ENCODE assay signal across 8 cellular contexts in the genomic region with DNA sequence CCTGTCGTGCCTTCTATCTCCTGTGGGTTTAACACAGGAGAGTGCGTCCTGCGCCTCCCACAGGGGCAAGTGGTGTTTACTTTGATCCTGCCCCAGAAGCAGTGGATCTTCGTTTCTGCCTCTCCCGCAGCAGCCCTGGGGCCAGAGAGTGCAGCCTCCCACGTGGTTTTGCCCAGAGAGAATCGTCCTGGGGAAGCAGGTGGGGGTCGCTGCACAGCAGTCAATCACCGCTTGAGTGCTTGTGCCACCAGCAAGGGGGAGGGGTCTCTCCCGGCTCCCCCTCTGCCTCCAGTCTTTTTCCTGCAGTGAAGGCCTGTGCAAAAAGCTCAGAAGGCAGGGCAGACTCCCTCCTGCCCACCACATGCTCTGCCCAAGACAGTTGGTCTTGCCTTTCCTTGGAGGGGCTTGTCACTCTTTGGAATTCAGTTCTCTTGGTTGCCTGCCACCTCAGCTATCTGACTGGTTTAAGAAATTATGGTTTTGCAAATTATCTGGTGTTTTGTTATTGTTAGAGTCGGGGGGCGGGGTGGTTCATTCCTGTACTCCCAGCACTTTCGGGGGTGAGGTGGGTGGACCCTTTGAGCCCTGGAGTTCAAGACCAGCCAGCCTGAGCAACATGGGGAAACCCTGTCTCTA. TPM values are rescaled to one million over a fixed set of nuclear protein-coding genes. Genes with fewer than 3 reads are reported as not detected.
A peak's percentile ranks its signal among the peaks of the same experiment; 100 is the strongest.
DNase-seq lines count a peak whose midpoint lies in the region; ATAC-seq, FAIRE-seq and TF ChIP-seq lines count a peak whose summit lies in the region.

No MANE protein-coding gene starts in this region.

- peak overlapping the region; percentile 96 for H3K4me2 ChIP-seq in GM12878 (ENCODE audit: control insufficient read depth, insufficient read depth)

- H3K27ac ChIP-seq in KOPT-K1 (ENCODE audit: low read depth, low read length, poor library complexity, severe bottlenecking) (peak overlapping the region; percentile 84), GM12878 (ENCODE audit: control insufficient read depth, insufficient read depth) (peak overlapping the region; percentile 86), vagina (no peak overlapping the region)

- no peaks in the 10 kb centered on the region for H3K36me3 ChIP-seq in KOPT-K1 (ENCODE audit: insufficient read depth, low read length)
- H3K36me3 ChIP-seq in GM12878 (ENCODE audit: control insufficient read depth in 2 of 2, insufficient read depth in 2 of 2, low read length in 1 of 2), result no peaks in the 10 kb centered on the region
- H3K36me3 ChIP-seq in vagina, result no peaks in the 10 kb centered on the region

- H3K27me3 ChIP-seq in GM12878 (replicated peaks in 1 of 2; ENCODE audit: control insufficient read depth in 2 of 2, insufficient read depth in 2 of 2, low read length in 1 of 2), result no peaks in the 10 kb centered on the region
- H3K27me3 ChIP-seq in vagina, result no peaks in the 10 kb centered on the region

- WGBS in GM12878 (ENCODE audit: insufficient coverage, insufficient replicate concordance, low lambda C conversion rate, missing lambda C conversion rate), result 4% methylated on average over 13 of the region's 13 CpGs

- H3K4me1 ChIP-seq in GM12878 (ENCODE audit: control insufficient read depth, insufficient read depth, low read length) (peaks cover 22% of the 10 kb centered on the region), vagina (no peaks in the 10 kb centered on the region)

- in situ Hi-C loops in GM12878 (cut with MboI), result loop anchor here (10.0 kb wide), 1 partner anchor 340 kb away; no protein-coding TSS in a partner anchor

- DNase-seq in activated CD4-positive, alpha-beta T cell treated with anti-CD3 and anti-CD28 coated beads for 24 hours (ENCODE audit: low read depth in 2 of 2), result peak; percentile 51 to 52
- DNase-seq in activated CD4-positive, alpha-beta T cell treated with anti-CD3 and anti-CD28 coated beads for 1 hour, result no peak
- DNase-seq in GM12878 (ENCODE audit: low read depth, low spot score), result no peak
- DNase-seq in posterior vena cava (ENCODE audit: low spot score), result peak; percentile 23
- DNase-seq in vagina (ENCODE audit: extremely low spot score in 2 of 2), result no peak
- DNase-seq in globus pallidus (ENCODE audit: low spot score), result no peak

- RAD21 ChIA-PET in GM12878 (lab: Charles Lee; ENCODE audit: unreplicated experiment), result interaction anchor here (0.7 to 2.9 kb wide), 2 partner anchors 14 to 259 kb away, joined by 3 to 10 read pairs; no protein-coding TSS in a partner anchor

- FAIRE-seq in GM12878 (lab: Jason Lieb, UNC), result peak; percentile 18

- POLR2A ChIA-PET in GM12878 (lab: Charles Lee), result interaction anchor here (0.6 to 0.8 kb wide), 2 partner anchors 57 to 230 kb away, joined by 3 to 5 read pairs; no protein-coding TSS in a partner anchor

- peak overlapping the region; percentile 50; the same call in 1 of the 2 replicates for H3K4me3 ChIP-seq in GM12878
- H3K4me3 ChIP-seq in vagina, result no peak overlapping the region

- CTCF ChIA-PET in GM12878 (lab: Yijun Ruan, JAX), result interaction anchor here (0.6 to 2.5 kb wide), 17 partner anchors 10 to 446 kb away, joined by 3 to 20 read pairs (median 4); partner anchors contain the start of gene PML

- intact Hi-C loops in GM12878 (cut with micrococcal nuclease; ENCODE audit: unreplicated experiment), result no loop called here
- intact Hi-C loops in posterior vena cava (cut with DNase I), result no loop called here
- intact Hi-C loops in vagina (cut with DNase I), result loop anchor here (10.0 kb wide), 1 partner anchor 60 kb away; no protein-coding TSS in a partner anchor

- no peak for TF ChIP-seq EP300 in GM12878 (IDR thresholded peaks at IDR 0.05; ENCODE audit: borderline replicate concordance in 1 of 2, control insufficient read depth in 1 of 2, low read depth in 2 of 2, low read length in 2 of 2)

- TF ChIP-seq CTCF in GM12878 (IDR thresholded peaks at IDR 0.05 in 2 of 3, conservative IDR thresholded peaks at IDR 0.05 in 1 of 3; ENCODE audit: control insufficient read depth in 2 of 3, extremely low read depth in 1 of 3, insufficient read depth in 1 of 3, low read depth in 3 of 3, low read length in 3 of 3) (no peak), vagina (IDR thresholded peaks at IDR 0.05) (peak in 1 of 3 experiments; percentile 0)

- H3K9me3 ChIP-seq in KOPT-K1 (ENCODE audit: insufficient read depth, low read length, poor library complexity, severe bottlenecking) (no peaks in the 10 kb centered on the region), GM12878 (replicated peaks; ENCODE audit: control insufficient read depth, insufficient read depth, low read length) (no peaks in the 10 kb centered on the region), vagina (no peaks in the 10 kb centered on the region)

- H3K9ac ChIP-seq in GM12878 (ENCODE audit: control insufficient read depth, insufficient read depth, low read length), result peak overlapping the region; percentile 64

- no TSS peak for BruUV-seq in GM12878 (replicated peaks; lab: Mats Ljungman, UMichigan)

- peak; percentile 60 for ATAC-seq in GM12878
- ATAC-seq in HG03520 (IDR thresholded peaks at IDR 0.05; ENCODE audit: unreplicated experiment), result no peak

- H4K20me1 ChIP-seq in GM12878 (ENCODE audit: control insufficient read depth, insufficient read depth), result no peaks in the 10 kb centered on the region

- peak overlapping the region; percentile 93 for H2AFZ ChIP-seq in GM12878 (ENCODE audit: control insufficient read depth, low read depth, low read length)

- H3K79me2 ChIP-seq in GM12878 (ENCODE audit: control insufficient read depth, insufficient read depth, low read length), result no peaks in the 10 kb centered on the region

- no peak for TF ChIP-seq RAD21 in GM12878 (IDR thresholded peaks at IDR 0.05; ENCODE audit: insufficient read depth, low read depth, low read length)

- SMC1A ChIA-PET in GM12878 (lab: Charles Lee; ENCODE audit: uncharacterized antibody, unreplicated experiment), result interaction anchor here (1.0 to 1.3 kb wide), 3 partner anchors 9 to 42 kb away, joined by 3 to 7 read pairs (median 3); no protein-coding TSS in a partner anchor

- no peak for TF ChIP-seq POLR2A in GM12878 (IDR thresholded peaks at IDR 0.05; ENCODE audit: low read depth, low read length)
- TF ChIP-seq POLR2A in vagina (IDR thresholded peaks at IDR 0.05), result no peak

RNA-seq across cellular contexts. Expression of gene STOML1, which starts 26.9 kb away (rescaled TPM):
- 10.3 and 11.0 TPM in 2 replicates for total RNA-seq in GM12878 (2013; cell fraction: nucleolus; rRNA removed)
- total RNA-seq in GM12878 (2014; rRNA removed) (12.0 and 12.2 TPM in 2 replicates), GM12878 (2014; rRNA removed; fragmentation: Illumina TruSeq; extraction: Trizol) (4.6 TPM in 2 replicates), GM12878 (2021) (12.1 TPM in 2 replicates), posterior vena cava (10 to 100 TPM; 17.3 to 20.1 TPM), vagina (15.0 TPM)
- 2.0 TPM for polyA plus RNA-seq in GM12878 (2011; ENCODE audit: low read depth)
- polyA plus RNA-seq in GM12878 (2011; rRNA removed) (2.0 and 4.2 TPM in 2 replicates), GM12878 (2014; fragmentation: Illumina TruSeq; extraction: Trizol) (1.7 and 3.2 TPM in 2 replicates), GM12878 (2014; fragmentation: Nextera tagmentation; extraction: Ambion mirVana) (under 1 TPM; 0.14 to 0.46 TPM), GM12878 (2014; rRNA removed) (12.5 and 13.6 TPM in 2 replicates), GM12878 (2016; fragmentation: Nextera tagmentation; extraction: Ambion mirVana) (10 to 100 TPM; 13.2 to 13.6 TPM)
- polyA plus RNA-seq in GM12878 (2011; cell fraction: cytosol; rRNA removed), result 6.4 and 9.0 TPM in 2 replicates
- polyA plus RNA-seq in GM12878 (2011; cell fraction: nucleus; rRNA removed), result 9.2 and 11.5 TPM in 2 replicates
- polyA plus RNA-seq in GM12878 (2012), result 4.7 and 5.3 TPM in 2 replicates
- polyA minus RNA-seq in GM12878 (2011; rRNA and poly(A)+ RNA removed), result 3.1 and 4.0 TPM in 2 replicates
- polyA minus RNA-seq in GM12878 (2011; cell fraction: cytosol; rRNA and poly(A)+ RNA removed), result 1.6 and 3.1 TPM in 2 replicates
- 3.3 and 5.1 TPM in 2 replicates for polyA minus RNA-seq in GM12878 (2011; cell fraction: nucleus; rRNA and poly(A)+ RNA removed)

RNA-seq across cellular contexts. Expression of gene PML, which starts 29.3 kb away (rescaled TPM):
- 88.7 and 88.9 TPM in 2 replicates for total RNA-seq in GM12878 (2013; cell fraction: nucleolus; rRNA removed)
- total RNA-seq in GM12878 (2014; rRNA removed) (28.4 and 28.9 TPM in 2 replicates), GM12878 (2014; rRNA removed; fragmentation: Illumina TruSeq; extraction: Trizol) (17.8 and 18.8 TPM in 2 replicates), GM12878 (2021) (91.5 and 95.5 TPM in 2 replicates), posterior vena cava (10 to 100 TPM; 49.2 to 50.7 TPM), vagina (107 TPM)
- polyA plus RNA-seq in GM12878 (2011; ENCODE audit: low read depth), result 26.0 TPM
- polyA plus RNA-seq in GM12878 (2011; rRNA removed) (7.6 and 13.6 TPM in 2 replicates), GM12878 (2014; fragmentation: Illumina TruSeq; extraction: Trizol) (15.0 and 32.7 TPM in 2 replicates), GM12878 (2014; fragmentation: Nextera tagmentation; extraction: Ambion mirVana) (10 to 100 TPM in 1 of 2 experiments, 1 to 10 TPM in 1; 8.5 to 14.2 TPM), GM12878 (2014; rRNA removed) (34.2 and 45.3 TPM in 2 replicates), GM12878 (2016; fragmentation: Nextera tagmentation; extraction: Ambion mirVana) (10 to 100 TPM; 54.0 to 60.0 TPM)
- 21.8 and 24.5 TPM in 2 replicates for polyA plus RNA-seq in GM12878 (2011; cell fraction: cytosol; rRNA removed)
- 50.9 and 65.9 TPM in 2 replicates for polyA plus RNA-seq in GM12878 (2011; cell fraction: nucleus; rRNA removed)
- polyA plus RNA-seq in GM12878 (2012), result 58.4 and 60.6 TPM in 2 replicates
- 20.8 and 38.7 TPM in 2 replicates for polyA minus RNA-seq in GM12878 (2011; rRNA and poly(A)+ RNA removed)
- 30.0 and 41.2 TPM in 2 replicates for polyA minus RNA-seq in GM12878 (2011; cell fraction: cytosol; rRNA and poly(A)+ RNA removed)
- 18.5 and 37.6 TPM in 2 replicates for polyA minus RNA-seq in GM12878 (2011; cell fraction: nucleus; rRNA and poly(A)+ RNA removed)

RNA-seq across cellular contexts. Expression of gene LOXL1, which starts 39.0 kb away (rescaled TPM):
- not detected in 2 replicates for total RNA-seq in GM12878 (2013; cell fraction: nucleolus; rRNA removed)
- total RNA-seq in GM12878 (2014; rRNA removed), result not detected in 2 replicates
- not detected in 2 replicates for total RNA-seq in GM12878 (2014; rRNA removed; fragmentation: Illumina TruSeq; extraction: Trizol)
- total RNA-seq in GM12878 (2021), result 0.11 and 0.15 TPM in 2 replicates
- not detected for polyA plus RNA-seq in GM12878 (2011; ENCODE audit: low read depth)
- not detected in 2 replicates for polyA plus RNA-seq in GM12878 (2011; rRNA removed)
- not detected in 2 replicates for polyA plus RNA-seq in GM12878 (2011; cell fraction: cytosol; rRNA removed)
- not detected in 2 replicates for polyA plus RNA-seq in GM12878 (2011; cell fraction: nucleus; rRNA removed)
- polyA plus RNA-seq in GM12878 (2012), result not detected in 2 replicates
- not detected in 2 replicates for polyA plus RNA-seq in GM12878 (2014; fragmentation: Illumina TruSeq; extraction: Trizol)
- not detected for polyA plus RNA-seq in GM12878 (2014; fragmentation: Nextera tagmentation; extraction: Ambion mirVana)
- not detected in 2 replicates for polyA plus RNA-seq in GM12878 (2014; rRNA removed)
- under 1 TPM in 1 of 2 experiments, not detected in 1; 0.07 TPM for polyA plus RNA-seq in GM12878 (2016; fragmentation: Nextera tagmentation; extraction: Ambion mirVana)
- polyA minus RNA-seq in GM12878 (2011; rRNA and poly(A)+ RNA removed), result not detected in 2 replicates
- polyA minus RNA-seq in GM12878 (2011; cell fraction: cytosol; rRNA and poly(A)+ RNA removed), result not detected in 2 replicates
- polyA minus RNA-seq in GM12878 (2011; cell fraction: nucleus; rRNA and poly(A)+ RNA removed), result not detected in 2 replicates
- 100 to 1,000 TPM in 1 of 2 donors, 10 to 100 TPM in 1; 94.6 to 110 TPM for total RNA-seq in posterior vena cava
- 29.0 TPM for total RNA-seq in vagina

Comparison
In these comparisons a context has a peak if more than half of its experiments do, and no peak if none do; other contexts are left out.
1. DNase-seq: peak in activated CD4-positive, alpha-beta T cell treated with anti-CD3 and anti-CD28 coated beads for 24 hours (2 of 2) and posterior vena cava (single experiment); none in activated CD4-positive, alpha-beta T cell treated with anti-CD3 and anti-CD28 coated beads for 1 hour (single experiment), GM12878 (single experiment), vagina (0 of 2) and globus pallidus (single experiment).
2. RNA of gene LOXL1, which starts 39.0 kb away (total RNA-seq): 94.6 to 110 TPM in posterior vena cava and 29.0 TPM in vagina (single experiment); 0.11 to 0.15 TPM in GM12878; every median in the first group is over 10 times any median in the second.